Comparison of ENCODE assay signal across 16 cellular contexts in the genomic region with DNA sequence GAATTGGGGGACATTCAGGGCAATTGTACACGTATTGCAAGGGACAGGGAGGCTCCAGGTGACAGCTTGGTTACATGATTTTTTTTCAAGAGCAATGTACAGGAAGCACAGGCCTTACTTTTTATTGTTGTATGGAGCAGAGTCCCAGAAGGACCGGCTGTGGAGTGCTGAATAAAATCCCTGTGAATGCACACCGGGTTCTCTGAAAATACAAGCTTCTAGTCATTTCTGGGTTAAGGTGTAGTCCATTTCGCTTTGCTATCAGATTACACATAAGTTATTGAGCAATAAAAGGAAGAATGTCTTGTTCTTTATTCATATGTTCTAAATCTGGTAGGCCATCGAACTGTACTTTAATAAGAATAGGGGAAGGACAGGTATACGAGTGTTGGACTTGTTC. TPM values are rescaled to one million over a fixed set of nuclear protein-coding genes. Genes with fewer than 3 reads are reported as not detected.
"Had no signal": no experiment of that assay in that cellular context is flagged by ENCODE, and none has a peak within 500 bp of the region (broad histone marks: within the 10 kb centered on the region; RNA-seq: fewer than 3 reads in every experiment).

No MANE protein-coding gene starts in this region.

- DNase-seq: activated CD4-positive, alpha-beta memory T cell treated with anti-CD3 and anti-CD28 coated beads for 36 hours; activated CD4-positive, alpha-beta T cell treated with anti-CD3 and anti-CD28 coated beads for 1 hour; activated naive CD8-positive, alpha-beta T cell treated with anti-CD3 and anti-CD28 coated beads, Interleukin-2, amount 50 U/mL, for 24 hours; activated T-cell treated with anti-CD3 and anti-CD28 coated beads, Interleukin-2, amount 50 U/mL, for 72 hours; effector memory CD4-positive, alpha-beta T cell; hippocampal formation; posterior cingulate gyrus; SJCRH30; stimulated activated CD4-positive, alpha-beta T cell treated with anti-CD3 and anti-CD28 coated beads, Interleukin-2, amount 100 ng/mL, for 48 hours; stimulated activated naive CD4-positive, alpha-beta T cell treated with Interleukin-2 at 50 U/mL for 16 hours had no signal

- H3K9me3 Mint-ChIP-seq: activated CD4-positive, alpha-beta memory T cell treated with anti-CD3 and anti-CD28 coated beads for 36 hours; activated naive CD8-positive, alpha-beta T cell treated with anti-CD3 and anti-CD28 coated beads, Interleukin-2, amount 50 U/mL, for 24 hours; activated T-cell treated with anti-CD3 and anti-CD28 coated beads, Interleukin-2, amount 50 U/mL, for 72 hours had no signal

- H3K36me3 ChIP-seq: cardiac muscle cell, gastroesophageal sphincter, neutrophil, SJCRH30 had no signal

- FAIRE-seq: astrocyte had no signal

- H3K4me3 ChIP-seq: cardiac muscle cell, gastroesophageal sphincter, SJCRH30 had no signal

- ATAC-seq: activated naive CD8-positive, alpha-beta T cell treated with anti-CD3 and anti-CD28 coated beads, Interleukin-2, amount 50 U/mL, for 24 hours; activated T-cell treated with anti-CD3 and anti-CD28 coated beads, Interleukin-2, amount 50 U/mL, for 72 hours; gastroesophageal sphincter had no signal

- H3K27ac ChIP-seq: cardiac muscle cell, epithelial cell of prostate, gastroesophageal sphincter, neutrophil, SJCRH30 had no signal

- H3K27me3 ChIP-seq: cardiac muscle cell, gastroesophageal sphincter, neutrophil, SJCRH30 had no signal

- H3K27ac Mint-ChIP-seq: activated CD4-positive, alpha-beta memory T cell treated with anti-CD3 and anti-CD28 coated beads for 36 hours; activated naive CD8-positive, alpha-beta T cell treated with anti-CD3 and anti-CD28 coated beads, Interleukin-2, amount 50 U/mL, for 24 hours; activated T-cell treated with anti-CD3 and anti-CD28 coated beads, Interleukin-2, amount 50 U/mL, for 72 hours had no signal

- H3K4me3 Mint-ChIP-seq: activated CD4-positive, alpha-beta memory T cell treated with anti-CD3 and anti-CD28 coated beads for 36 hours; activated naive CD8-positive, alpha-beta T cell treated with anti-CD3 and anti-CD28 coated beads, Interleukin-2, amount 50 U/mL, for 24 hours; activated T-cell treated with anti-CD3 and anti-CD28 coated beads, Interleukin-2, amount 50 U/mL, for 72 hours had no signal

- H3K9me3 ChIP-seq: gastroesophageal sphincter, neutrophil, SJCRH30 had no signal

- H3K36me3 Mint-ChIP-seq: activated CD4-positive, alpha-beta memory T cell treated with anti-CD3 and anti-CD28 coated beads for 36 hours had no signal

- H3K27me3 Mint-ChIP-seq: activated CD4-positive, alpha-beta memory T cell treated with anti-CD3 and anti-CD28 coated beads for 36 hours; activated naive CD8-positive, alpha-beta T cell treated with anti-CD3 and anti-CD28 coated beads, Interleukin-2, amount 50 U/mL, for 24 hours had no signal

- H3K4me1 ChIP-seq: SJCRH30 had no signal

RNA-seq across cellular contexts. Expression of a gene that starts 52.2 kb away (rescaled TPM):
- total RNA-seq: activated CD4-positive, alpha-beta memory T cell treated with anti-CD3 and anti-CD28 coated beads for 36 hours; activated T-cell treated with anti-CD3 and anti-CD28 coated beads, Interleukin-2, amount 50 U/mL, for 72 hours; T-helper 2 cell treated with Interferon-gamma antibody and Interleukin-4, amounts not matched to agents 100 ng/mL and 5 ng/mL, for 36 hours had no signal
